In the genomic region with DNA sequence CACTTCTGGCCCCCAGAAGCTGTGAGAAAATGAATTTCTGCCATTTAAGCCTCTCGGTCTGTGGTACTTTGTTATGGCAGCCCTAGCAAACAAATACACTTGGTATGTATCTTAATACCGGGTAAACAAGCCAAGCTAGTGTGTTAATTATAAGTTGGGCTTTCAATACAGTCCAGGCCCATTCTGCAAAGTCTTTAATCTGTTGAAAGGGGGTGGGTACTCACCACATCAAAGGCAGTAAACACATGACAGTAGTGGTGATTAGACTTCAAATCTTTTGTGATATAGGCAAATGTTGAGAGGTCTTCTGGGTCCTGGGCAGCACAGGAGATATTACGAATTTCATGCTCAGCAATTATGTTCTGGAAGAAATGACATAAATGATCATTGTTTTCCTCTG, we compare ENCODE assay signal across 28 cellular contexts.
"Had no signal": no experiment of that assay in that cellular context is flagged by ENCODE, and none has a peak within 500 bp of the region (broad histone marks: within the 10 kb centered on the region; RNA-seq: fewer than 3 reads in every experiment).

No MANE protein-coding gene starts in this region.

- H3K27me3 Mint-ChIP-seq: stimulated activated memory B cell treated with anti-CD40 and anti-IgM and Interleukin-4, amounts not matched to agents 10 μg/mL and 1 μg/mL and 100 μg/mL, for 72 hours; stimulated activated naive CD8-positive, alpha-beta T cell treated with anti-CD3 and anti-CD28 coated beads, Interleukin-15, amount 100 ng/mL, for 72 hours had no signal

- DNase-seq: stimulated activated CD4-positive, alpha-beta T cell treated with anti-CD3 and anti-CD28 coated beads, Interleukin-2, amount 100 ng/mL, for 48 hours; stimulated activated CD4-positive, alpha-beta T cell treated with anti-CD3 and anti-CD28 coated beads, Interleukin-4, amount 100 ng/mL, for 1 hour; stimulated activated CD4-positive, alpha-beta T cell treated with anti-CD3 and anti-CD28 coated beads, Interleukin-4, amount 100 ng/mL, for 24 hours; stimulated activated CD4-positive, alpha-beta T cell treated with anti-CD3 and anti-CD28 coated beads, Interleukin-4, amount 100 ng/mL, for 4 hours; stimulated activated CD8-positive, alpha-beta memory T cell treated with anti-CD3 and anti-CD28 coated beads, Interleukin-4, amount 100 ng/mL, for 48 hours; stimulated activated naive B cell treated with anti-CD40 and anti-IgM and Interleukin-4, amounts not matched to agents 10 μg/mL and 1 μg/mL and 100 μg/mL, for 72 hours; stimulated activated naive CD4-positive, alpha-beta T cell; stimulated activated naive CD4-positive, alpha-beta T cell treated with Interleukin-2 at 50 U/mL for 16 hours; stimulated activated naive CD8-positive, alpha-beta T cell treated with anti-CD3 and anti-CD28 coated beads, Interleukin-15, amount 100 ng/mL, for 72 hours; stimulated activated naive CD8-positive, alpha-beta T cell treated with anti-CD3 and anti-CD28 coated beads, Interleukin-15, Interleukin-2, amounts not matched to agents 100 U/mL and 50 U/mL, for 24 hours; stomach; substantia nigra; testis; thyroid gland; tibial artery; transverse colon; trophoblast cell; upper lobe of left lung; upper lobe of right lung; uterus had no signal

- H3K27ac ChIP-seq: stomach, suprapubic skin, testis, thoracic aorta, thyroid gland, tibial artery, tibial nerve, transverse colon, upper lobe of left lung, upper lobe of right lung, uterus, vagina had no signal

- H3K4me1 Mint-ChIP-seq: stimulated activated memory B cell treated with anti-CD40 and anti-IgM and Interleukin-4, amounts not matched to agents 10 μg/mL and 1 μg/mL and 100 μg/mL, for 72 hours; stimulated activated naive B cell treated with anti-CD40 and anti-IgM and Interleukin-4, amounts not matched to agents 10 μg/mL and 1 μg/mL and 100 μg/mL, for 72 hours had no signal

- ATAC-seq: stimulated activated memory B cell treated with anti-CD40 and anti-IgM and Interleukin-4, amounts not matched to agents 10 μg/mL and 1 μg/mL and 100 μg/mL, for 72 hours; stimulated activated naive B cell treated with anti-CD40 and anti-IgM and Interleukin-4, amounts not matched to agents 10 μg/mL and 1 μg/mL and 100 μg/mL, for 72 hours; stimulated activated naive CD8-positive, alpha-beta T cell treated with anti-CD3 and anti-CD28 coated beads, Interleukin-15, Interleukin-2, amounts not matched to agents 100 U/mL and 50 U/mL, for 24 hours; upper lobe of right lung had no signal

- H3K4me3 ChIP-seq: stomach, suprapubic skin, testis, thoracic aorta, thyroid gland, tibial artery, tibial nerve, transverse colon, upper lobe of left lung, upper lobe of right lung, uterus, vagina had no signal

- H3K36me3 Mint-ChIP-seq: stimulated activated effector memory CD8-positive, alpha-beta T cell treated with anti-CD3 and anti-CD28 coated beads, Interleukin-12 subunit alpha, Interleukin-12 subunit beta, amount 100 ng/mL, for 72 hours; stimulated activated memory B cell treated with anti-CD40 and anti-IgM and Interleukin-4, amounts not matched to agents 10 μg/mL and 1 μg/mL and 100 μg/mL, for 72 hours; stimulated activated naive B cell treated with anti-CD40 and anti-IgM and Interleukin-4, amounts not matched to agents 10 μg/mL and 1 μg/mL and 100 μg/mL, for 72 hours had no signal

- H3K27me3 ChIP-seq: stomach, suprapubic skin, testis, thyroid gland, tibial artery, tibial nerve, transverse colon, upper lobe of left lung, upper lobe of right lung, uterus, vagina had no signal

- H3K4me3 Mint-ChIP-seq: stimulated activated effector memory CD8-positive, alpha-beta T cell treated with anti-CD3 and anti-CD28 coated beads, Interleukin-12 subunit alpha, Interleukin-12 subunit beta, amount 100 ng/mL, for 72 hours; stimulated activated memory B cell treated with anti-CD40 and anti-IgM and Interleukin-4, amounts not matched to agents 10 μg/mL and 1 μg/mL and 100 μg/mL, for 72 hours; stimulated activated naive B cell treated with anti-CD40 and anti-IgM and Interleukin-4, amounts not matched to agents 10 μg/mL and 1 μg/mL and 100 μg/mL, for 72 hours; stimulated activated naive CD8-positive, alpha-beta T cell treated with anti-CD3 and anti-CD28 coated beads, Interleukin-15, amount 100 ng/mL, for 72 hours; stimulated activated naive CD8-positive, alpha-beta T cell treated with anti-CD3 and anti-CD28 coated beads, Interleukin-15, Interleukin-2, amounts not matched to agents 100 ng/mL and 50 ng/mL, for 24 hours; type B pancreatic cell had no signal

- H3K36me3 ChIP-seq: stomach, suprapubic skin, thoracic aorta, thyroid gland, transverse colon, upper lobe of left lung, upper lobe of right lung, uterus, vagina had no signal

- H3K4me1 ChIP-seq: stomach, suprapubic skin, testis, thyroid gland, tibial artery, tibial nerve, transverse colon, upper lobe of left lung, upper lobe of right lung, uterus, vagina had no signal

- H3K9me3 ChIP-seq: stomach, suprapubic skin, testis, thoracic aorta, thyroid gland, tibial artery, tibial nerve, transverse colon, upper lobe of left lung, upper lobe of right lung, uterus, vagina had no signal

- H3K27ac Mint-ChIP-seq: stimulated activated effector memory CD8-positive, alpha-beta T cell treated with anti-CD3 and anti-CD28 coated beads, Interleukin-12 subunit alpha, Interleukin-12 subunit beta, amount 100 ng/mL, for 72 hours; stimulated activated memory B cell treated with anti-CD40 and anti-IgM and Interleukin-4, amounts not matched to agents 10 μg/mL and 1 μg/mL and 100 μg/mL, for 72 hours; stimulated activated naive B cell treated with anti-CD40 and anti-IgM and Interleukin-4, amounts not matched to agents 10 μg/mL and 1 μg/mL and 100 μg/mL, for 72 hours; stimulated activated naive CD8-positive, alpha-beta T cell treated with anti-CD3 and anti-CD28 coated beads, Interleukin-15, Interleukin-2, amounts not matched to agents 100 ng/mL and 50 ng/mL, for 24 hours; type B pancreatic cell had no signal
